16 cellular contexts compared by ENCODE assay signal in the genomic region with DNA sequence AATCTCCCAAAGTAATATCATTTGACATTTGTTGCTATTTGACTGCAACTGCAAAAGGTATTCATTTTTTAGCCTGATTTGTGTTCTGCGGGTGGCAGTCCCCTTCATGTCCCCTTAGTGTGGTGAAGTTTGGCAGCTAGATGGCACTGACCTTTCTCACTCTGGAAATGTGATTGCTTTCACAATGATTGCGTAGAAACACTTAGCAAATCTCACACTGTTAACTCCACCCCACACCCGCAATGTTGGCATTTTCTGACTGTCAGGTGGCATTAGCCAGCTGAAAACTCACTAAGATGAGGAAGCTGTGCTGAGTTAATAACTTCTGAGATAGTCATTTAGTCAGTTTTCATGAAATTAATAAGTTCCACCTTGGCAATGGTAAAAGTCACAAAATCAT.
DNase-seq lines count a peak whose midpoint lies in the region; ATAC-seq and TF ChIP-seq lines count a peak whose summit lies in the region.
"Had no signal": no experiment of that assay in that cellular context is flagged by ENCODE, and none has a peak within 500 bp of the region (broad histone marks: within the 10 kb centered on the region; RNA-seq: fewer than 3 reads in every experiment).

No MANE protein-coding gene starts in this region.

- no peaks in the 10 kb centered on the region for H3K4me1 ChIP-seq in colonic mucosa
- H3K4me1 ChIP-seq: upper lobe of left lung had no signal

- no peaks in the 10 kb centered on the region for H3K27me3 ChIP-seq in colonic mucosa
- H3K27me3 ChIP-seq: Peyer's patch, upper lobe of left lung had no signal

- H3K9me3 ChIP-seq in colonic mucosa: no peaks in the 10 kb centered on the region
- H3K9me3 ChIP-seq: Peyer's patch, upper lobe of left lung had no signal

- H3K36me3 ChIP-seq in colonic mucosa: no peaks in the 10 kb centered on the region
- H3K36me3 ChIP-seq: Peyer's patch, upper lobe of left lung, WERI-Rb-1 had no signal

- ATAC-seq in activated CD4-positive, alpha-beta T cell treated with anti-CD3 and anti-CD28 coated beads for 36 hours: peak; percentile 53
- ATAC-seq in HG03520 (IDR thresholded peaks at IDR 0.05; ENCODE audit: unreplicated experiment): no peak
- ATAC-seq: sciatic nerve had no signal

- H3K27me3 Mint-ChIP-seq in activated CD4-positive, alpha-beta T cell treated with anti-CD3 and anti-CD28 coated beads for 36 hours: no peaks in the 10 kb centered on the region
- peaks cover 33% of the 10 kb centered on the region for H3K27me3 Mint-ChIP-seq in osteocyte (ENCODE audit: unreplicated experiment)

- POLR2A ChIA-PET in activated CD4-positive, alpha-beta T cell treated with anti-CD3 and anti-CD28 coated beads for 36 hours (lab: Charles Lee): no interaction called here

- no peak overlapping the region for H3K27ac Mint-ChIP-seq in activated CD4-positive, alpha-beta T cell treated with anti-CD3 and anti-CD28 coated beads for 36 hours
- no peak overlapping the region for H3K27ac Mint-ChIP-seq in osteocyte (ENCODE audit: unreplicated experiment)
- H3K27ac Mint-ChIP-seq: activated naive CD8-positive, alpha-beta T cell had no signal

- H3K4me3 Mint-ChIP-seq in activated CD4-positive, alpha-beta T cell treated with anti-CD3 and anti-CD28 coated beads for 36 hours: no peak overlapping the region
- H3K4me3 Mint-ChIP-seq in osteocyte (ENCODE audit: unreplicated experiment): no peak overlapping the region
- H3K4me3 Mint-ChIP-seq: activated naive CD8-positive, alpha-beta T cell had no signal

- CTCF ChIA-PET in activated CD4-positive, alpha-beta T cell treated with anti-CD3 and anti-CD28 coated beads for 36 hours (lab: Charles Lee): interaction anchor here (0.6 to 1.6 kb wide), 3 partner anchors 40 to 215 kb away, joined by 3 read pairs; no protein-coding TSS in a partner anchor

- H3K4me3 ChIP-seq in LNCaP clone FGC (ENCODE audit: low read depth, low read length): no peak overlapping the region
- no peak overlapping the region for H3K4me3 ChIP-seq in colonic mucosa
- H3K4me3 ChIP-seq: Peyer's patch, upper lobe of left lung had no signal

- H3K9ac ChIP-seq in colonic mucosa (ENCODE audit: low read depth in 2 of 2, low read length in 2 of 2): peak overlapping the region in 1 of 2 donors; percentile 48

- H3K27ac ChIP-seq in colonic mucosa: peak overlapping the region; percentile 62
- H3K27ac ChIP-seq: upper lobe of left lung, WERI-Rb-1 had no signal

- TF ChIP-seq CTCF in LNCaP clone FGC (IDR thresholded peaks at IDR 0.05; ENCODE audit: control insufficient read depth, extremely low read depth, insufficient read depth) (peak; percentile 20; the same call in 1 of the 2 replicates), colonic mucosa (IDR thresholded peaks at IDR 0.05) (no peak), osteocyte (IDR thresholded peaks at IDR 0.05) (no peak)

- intact Hi-C loops in activated CD4-positive, alpha-beta T cell treated with anti-CD3 and anti-CD28 coated beads for 36 hours (cut with DNase I, micrococcal nuclease): no loop called here
- intact Hi-C loops in colonic mucosa (cut with DNase I): no loop called here

- no peaks in the 10 kb centered on the region for H3K9me3 Mint-ChIP-seq in activated CD4-positive, alpha-beta T cell treated with anti-CD3 and anti-CD28 coated beads for 36 hours (ENCODE audit: low read depth)
- no peaks in the 10 kb centered on the region for H3K9me3 Mint-ChIP-seq in osteocyte (ENCODE audit: unreplicated experiment)

- H3K36me3 Mint-ChIP-seq in activated CD4-positive, alpha-beta T cell treated with anti-CD3 and anti-CD28 coated beads for 36 hours (ENCODE audit: low read depth): no peaks in the 10 kb centered on the region
- no peaks in the 10 kb centered on the region for H3K36me3 Mint-ChIP-seq in osteocyte (ENCODE audit: unreplicated experiment)
- H3K36me3 Mint-ChIP-seq: activated naive CD8-positive, alpha-beta T cell had no signal

- H3K4me1 Mint-ChIP-seq in activated CD4-positive, alpha-beta T cell treated with anti-CD3 and anti-CD28 coated beads for 36 hours: peaks cover 2% of the 10 kb centered on the region
- H3K4me1 Mint-ChIP-seq in osteocyte (ENCODE audit: unreplicated experiment): no peaks in the 10 kb centered on the region

- peak; percentile 29 for DNase-seq in activated CD4-positive, alpha-beta T cell treated with anti-CD3 and anti-CD28 coated beads for 36 hours
- DNase-seq in activated CD4-positive, alpha-beta T cell treated with anti-CD3 and anti-CD28 coated beads, Interleukin-2, amount 50 U/mL, for 1 hour: no peak
- DNase-seq in LNCaP clone FGC (ENCODE audit: low read depth) (no peak), colonic mucosa (peak; percentile 63), osteocyte (ENCODE audit: extremely low spot score, unreplicated experiment) (peak; percentile 38), retina (no peak), NCI-H446 (lab: John Stamatoyannopoulos, UW) (no peak)
- DNase-seq: GOT3; mammary epithelial cell; stimulated activated CD4-positive, alpha-beta T cell treated with anti-CD3 and anti-CD28 coated beads, Interleukin-2, amount 100 ng/mL, for 48 hours; WERI-Rb-1 had no signal

Comparison
In these comparisons a context has a peak if more than half of its experiments do, and no peak if none do; other contexts are left out.
1. DNase-seq: peak in activated CD4-positive, alpha-beta T cell treated with anti-CD3 and anti-CD28 coated beads for 36 hours (single experiment), colonic mucosa (single experiment) and osteocyte (single experiment); none in activated CD4-positive, alpha-beta T cell treated with anti-CD3 and anti-CD28 coated beads, Interleukin-2, amount 50 U/mL, for 1 hour (single experiment), LNCaP clone FGC (single experiment), retina (single experiment) and NCI-H446 (0 of 2).